Comparison of ENCODE assay signal across 22 cellular contexts in the genomic region with DNA sequence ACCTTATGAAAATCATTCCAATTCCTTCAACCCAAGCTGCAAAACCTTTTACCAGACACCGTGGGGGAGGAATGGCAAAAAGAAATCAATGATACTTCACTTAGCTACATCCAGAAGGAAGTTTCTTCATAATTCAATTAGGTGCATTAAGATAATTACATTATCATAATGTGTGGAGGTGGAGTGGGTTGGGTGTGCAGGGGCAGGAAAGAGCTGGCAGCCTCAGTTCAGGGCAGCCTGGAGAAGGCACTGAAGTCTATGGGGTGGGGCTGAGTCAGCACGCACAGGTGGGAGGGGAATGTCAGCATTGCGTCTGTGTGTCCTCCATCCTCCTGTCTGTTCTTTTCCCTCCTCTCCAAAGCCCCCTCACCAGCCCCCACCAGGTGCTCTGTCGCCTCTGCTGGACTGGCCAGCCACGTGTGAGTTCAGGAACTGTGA.
"Had no signal": no experiment of that assay in that cellular context is flagged by ENCODE, and none has a peak within 500 bp of the region (broad histone marks: within the 10 kb centered on the region; RNA-seq: fewer than 3 reads in every experiment).

No MANE protein-coding gene starts in this region.

- H3K27ac ChIP-seq: RWPE1, SJCRH30 had no signal

- H3K4me3 ChIP-seq: SJCRH30 had no signal

- H3K36me3 ChIP-seq: SJCRH30 had no signal

- H3K27me3 Mint-ChIP-seq: activated B cell treated with CpG ODN at 0.5 μM for 24 hours; activated CD4-positive, alpha-beta T cell treated with anti-CD3 and anti-CD28 coated beads, Interleukin-2, amount 10 ng/mL, durations not matched to agents 24 days and 14 days; activated CD8-positive, alpha-beta memory T cell treated with anti-CD3 and anti-CD28 coated beads, Interleukin-2, amount 10 ng/mL, durations not matched to agents 7 days and 5 days; activated naive CD8-positive, alpha-beta T cell; activated T-cell treated with anti-CD3 and anti-CD28 coated beads, Interleukin-2, amount 50 U/mL, for 24 hours; brain; central memory CD8-positive, alpha-beta T cell; T-helper 17 cell had no signal

- H3K4me1 Mint-ChIP-seq: activated B cell treated with CpG ODN at 0.5 μM for 24 hours; activated CD4-positive, alpha-beta T cell treated with anti-CD3 and anti-CD28 coated beads, Interleukin-2, amount 10 ng/mL, durations not matched to agents 24 days and 14 days; activated CD8-positive, alpha-beta memory T cell treated with anti-CD3 and anti-CD28 coated beads, Interleukin-2, amount 10 ng/mL, durations not matched to agents 7 days and 5 days; central memory CD8-positive, alpha-beta T cell; T-helper 17 cell had no signal

- H3K9me3 ChIP-seq: SJCRH30 had no signal

- H3K36me3 Mint-ChIP-seq: activated CD8-positive, alpha-beta memory T cell treated with anti-CD3 and anti-CD28 coated beads, Interleukin-2, amount 10 ng/mL, durations not matched to agents 7 days and 5 days; activated naive CD8-positive, alpha-beta T cell; brain had no signal

- H3K27ac Mint-ChIP-seq: activated B cell treated with CpG ODN at 0.5 μM for 24 hours; activated CD4-positive, alpha-beta T cell treated with anti-CD3 and anti-CD28 coated beads, Interleukin-2, amount 10 ng/mL, durations not matched to agents 24 days and 14 days; activated CD8-positive, alpha-beta memory T cell treated with anti-CD3 and anti-CD28 coated beads, Interleukin-2, amount 10 ng/mL, durations not matched to agents 7 days and 5 days; activated naive CD4-positive, alpha-beta T cell treated with anti-CD3 and anti-CD28 coated beads for 36 hours; activated naive CD8-positive, alpha-beta T cell; activated T-cell treated with anti-CD3 and anti-CD28 coated beads, Interleukin-2, amount 50 U/mL, for 24 hours; activated T-helper 1 cell treated with anti-CD3 and anti-CD28 coated beads, Interleukin-12 subunit alpha, Interleukin-12 subunit beta, Interleukin-2, Interleukin-4 antibody, amounts not matched to agents 30 ng/mL and 10 ng/mL and 1 ng/mL, durations not matched to agents 14 hours and 24 hours and 36 hours; T-helper 17 cell had no signal

- H3K4me3 Mint-ChIP-seq: activated B cell treated with CpG ODN at 0.5 μM for 24 hours; activated CD4-positive, alpha-beta T cell treated with anti-CD3 and anti-CD28 coated beads, Interleukin-2, amount 10 ng/mL, durations not matched to agents 24 days and 14 days; activated CD8-positive, alpha-beta memory T cell treated with anti-CD3 and anti-CD28 coated beads, Interleukin-2, amount 10 ng/mL, durations not matched to agents 7 days and 5 days; activated naive CD4-positive, alpha-beta T cell treated with anti-CD3 and anti-CD28 coated beads for 36 hours; activated naive CD8-positive, alpha-beta T cell; activated T-cell treated with anti-CD3 and anti-CD28 coated beads, Interleukin-2, amount 50 U/mL, for 24 hours; activated T-helper 1 cell treated with anti-CD3 and anti-CD28 coated beads, Interleukin-12 subunit alpha, Interleukin-12 subunit beta, Interleukin-2, Interleukin-4 antibody, amounts not matched to agents 30 ng/mL and 10 ng/mL and 1 ng/mL, durations not matched to agents 14 hours and 24 hours and 36 hours; brain; central memory CD8-positive, alpha-beta T cell; T-helper 17 cell had no signal

- H3K4me1 ChIP-seq: SJCRH30 had no signal

- DNase-seq: activated B cell treated with CpG ODN at 0.5 μM for 24 hours; activated CD4-positive, alpha-beta T cell treated with anti-CD3 and anti-CD28 coated beads for 1 hour; activated CD4-positive, alpha-beta T cell treated with anti-CD3 and anti-CD28 coated beads, Interleukin-2, amount 50 U/mL, for 48 hours; activated CD8-positive, alpha-beta memory T cell treated with anti-CD3 and anti-CD28 coated beads, Interleukin-2, amount 10 ng/mL, durations not matched to agents 7 days and 5 days; activated effector memory CD4-positive, alpha-beta T cell treated with Interleukin-2 at 50 U/mL for 16 hours; activated naive CD4-positive, alpha-beta T cell treated with anti-CD3 and anti-CD28 coated beads for 36 hours; activated T-cell treated with anti-CD3 and anti-CD28 coated beads, Interleukin-2, amount 50 U/mL, for 24 hours; amygdala; KG1; NCI-H1048; NCI-H1930; NK-92 treated with Interleukin-12 subunit alpha and Interleukin-12 subunit beta, amount 100 ng/mL, for 24 hours; Right ventricle myocardium superior; SJCRH30; T-helper 17 cell; T-helper 9 cell had no signal

- H3K9me3 Mint-ChIP-seq: activated CD4-positive, alpha-beta T cell treated with anti-CD3 and anti-CD28 coated beads, Interleukin-2, amount 10 ng/mL, durations not matched to agents 24 days and 14 days; activated T-cell treated with anti-CD3 and anti-CD28 coated beads, Interleukin-2, amount 50 U/mL, for 24 hours had no signal
